ENCODE assay signal across 8 cellular contexts in genomic region chr11:118620529-118621070, GRCh38.
DNase-seq lines count a peak whose midpoint lies in the region; ATAC-seq and FAIRE-seq lines count a peak whose summit lies in the region.

No MANE protein-coding gene starts in this region.

- ATAC-seq in activated naive CD8-positive, alpha-beta T cell treated with anti-CD3 and anti-CD28 coated beads, Interleukin-2, amount 50 U/mL, for 24 hours = no peak
- no peak for ATAC-seq in stimulated activated naive CD8-positive, alpha-beta T cell treated with anti-CD3 and anti-CD28 coated beads, Interleukin-15, amount 100 ng/mL, for 72 hours

- FAIRE-seq in GM19239 (lab: Jason Lieb, UNC) (no peak), HTR-8/SVneo (lab: Jason Lieb, UNC) (no peak)

- peaks cover 15% of the 10 kb centered on the region for H3K27me3 Mint-ChIP-seq in activated naive CD8-positive, alpha-beta T cell treated with anti-CD3 and anti-CD28 coated beads, Interleukin-2, amount 50 U/mL, for 24 hours
- H3K27me3 Mint-ChIP-seq in stimulated activated naive CD8-positive, alpha-beta T cell treated with anti-CD3 and anti-CD28 coated beads, Interleukin-15, amount 100 ng/mL, for 72 hours = peaks cover 27% of the 10 kb centered on the region

- H3K4me3 Mint-ChIP-seq in activated naive CD8-positive, alpha-beta T cell treated with anti-CD3 and anti-CD28 coated beads, Interleukin-2, amount 50 U/mL, for 24 hours = peak overlapping the region; percentile 58
- H3K4me3 Mint-ChIP-seq in stimulated activated naive CD8-positive, alpha-beta T cell treated with anti-CD3 and anti-CD28 coated beads, Interleukin-15, amount 100 ng/mL, for 72 hours = peak overlapping the region; percentile 62 to 72

- H3K4me3 ChIP-seq in iPS-11a (ENCODE audit: low read depth, low read length) = peak overlapping the region; percentile 63

- no peaks in the 10 kb centered on the region for H3K9me3 Mint-ChIP-seq in activated naive CD8-positive, alpha-beta T cell treated with anti-CD3 and anti-CD28 coated beads, Interleukin-2, amount 50 U/mL, for 24 hours
- no peaks in the 10 kb centered on the region for H3K9me3 Mint-ChIP-seq in stimulated activated naive CD8-positive, alpha-beta T cell treated with anti-CD3 and anti-CD28 coated beads, Interleukin-15, amount 100 ng/mL, for 72 hours

- DNase-seq in HuH-7 (ENCODE audit: low spot score) (peak; percentile 58), GM19239 (ENCODE audit: insufficient read length, low spot score) (no peak), CD1c-positive myeloid dendritic cell (ENCODE audit: extremely low spot score) (no peak), NCI-H2107 (lab: John Stamatoyannopoulos, UW) (no peak), HTR-8/SVneo (ENCODE audit: insufficient read length, low spot score) (no peak)
- DNase-seq in activated naive CD8-positive, alpha-beta T cell treated with anti-CD3 and anti-CD28 coated beads, Interleukin-2, amount 50 U/mL, for 24 hours = no peak
- no peak for DNase-seq in stimulated activated naive CD8-positive, alpha-beta T cell treated with anti-CD3 and anti-CD28 coated beads, Interleukin-15, amount 100 ng/mL, for 72 hours

- no peaks in the 10 kb centered on the region for H3K36me3 Mint-ChIP-seq in activated naive CD8-positive, alpha-beta T cell treated with anti-CD3 and anti-CD28 coated beads, Interleukin-2, amount 50 U/mL, for 24 hours (ENCODE audit: low read depth)

- H3K4me1 Mint-ChIP-seq in activated naive CD8-positive, alpha-beta T cell treated with anti-CD3 and anti-CD28 coated beads, Interleukin-2, amount 50 U/mL, for 24 hours = peaks cover 11% of the 10 kb centered on the region
- peaks cover 18% of the 10 kb centered on the region for H3K4me1 Mint-ChIP-seq in stimulated activated naive CD8-positive, alpha-beta T cell treated with anti-CD3 and anti-CD28 coated beads, Interleukin-15, amount 100 ng/mL, for 72 hours

- H3K27ac Mint-ChIP-seq in activated naive CD8-positive, alpha-beta T cell treated with anti-CD3 and anti-CD28 coated beads, Interleukin-2, amount 50 U/mL, for 24 hours = no peak overlapping the region
- peak overlapping the region in 1 of 2 donors; percentile 18 for H3K27ac Mint-ChIP-seq in stimulated activated naive CD8-positive, alpha-beta T cell treated with anti-CD3 and anti-CD28 coated beads, Interleukin-15, amount 100 ng/mL, for 72 hours
